Comparison of ENCODE assay signal across 1 cellular context in genomic region chr16:81838794-81839193, GRCh38.
TF ChIP-seq lines count a peak whose summit lies in the region.

No MANE protein-coding gene starts in this region.

TF ChIP-seq in GM23338, 12 proteins besides CTCF, POLR2A, EP300 and RAD21 (continued from another document):
- no peak for TF ChIP-seq ETS1 (IDR thresholded peaks at IDR 0.05)
